Comparison of ENCODE assay signal across 14 cellular contexts in genomic region chr20:3677733-3678132, GRCh38. TPM values are rescaled to one million over a fixed set of nuclear protein-coding genes. Genes with fewer than 3 reads are reported as not detected.
DNase-seq lines count a peak whose midpoint lies in the region; ATAC-seq and TF ChIP-seq lines count a peak whose summit lies in the region.
"Had no signal": no experiment of that assay in that cellular context is flagged by ENCODE, and none has a peak within 500 bp of the region (broad histone marks: within the 10 kb centered on the region; RNA-seq: fewer than 3 reads in every experiment).

No MANE protein-coding gene starts in this region.

- in situ Hi-C loops in astrocyte of the cerebellum (cut with HindIII; ENCODE audit: low sequenced_read_pairs), result no loop called here
- in situ Hi-C loops in HAP-1 (cut with MboI; ENCODE audit: low sequenced_read_pairs), result loop anchor here (5.0 kb wide), 1 partner anchor 35 kb away; the partner anchor contains the start of gene SIGLEC1

- H3K9me3 ChIP-seq in osteoblast (ENCODE audit: low read depth, low read length) (no peaks in the 10 kb centered on the region), HAP-1 (no peaks in the 10 kb centered on the region)
- H3K9me3 ChIP-seq: body of pancreas had no signal

- DNase-seq in AG10803 (ENCODE audit: low read depth) (peak; percentile 70), astrocyte of the cerebellum (ENCODE audit: low read depth) (peak; percentile 16), Right ventricle myocardium superior (peak; percentile 70), osteocyte (ENCODE audit: extremely low spot score, unreplicated experiment) (no peak), NCI-H1694 (lab: John Stamatoyannopoulos, UW) (no peak), osteoblast (ENCODE audit: insufficient read length, low spot score, missing footprints) (no peak), HAP-1 (ENCODE audit: low spot score in 2 of 2) (no peak)
- no peak for DNase-seq in activated CD4-positive, CD25-positive, alpha-beta regulatory T cell treated with anti-CD3 and anti-CD28 coated beads, Interleukin-2, amount 50 U/mL, for 72 hours
- DNase-seq: activated T-cell treated with anti-CD3 and anti-CD28 coated beads, Interleukin-2, amount 50 U/mL, for 72 hours; body of pancreas; endodermal cell; naive B cell had no signal

- no peak for ATAC-seq in Right ventricle myocardium superior (ENCODE audit: poor library complexity)
- ATAC-seq: activated CD4-positive, CD25-positive, alpha-beta regulatory T cell treated with anti-CD3 and anti-CD28 coated beads, Interleukin-2, amount 50 U/mL, for 24 hours; activated T-cell treated with anti-CD3 and anti-CD28 coated beads, Interleukin-2, amount 50 U/mL, for 72 hours; body of pancreas had no signal

- H3K4me3 ChIP-seq in AG10803 (ENCODE audit: low read length) (peak overlapping the region; percentile 28; the same call in 1 of the 2 replicates), astrocyte of the cerebellum (ENCODE audit: low read depth, low read length) (no peak overlapping the region), osteoblast (ENCODE audit: insufficient read depth, low read length) (no peak overlapping the region), HAP-1 (no peak overlapping the region)
- H3K4me3 ChIP-seq: body of pancreas had no signal

- peaks cover 52% of the 10 kb centered on the region for H3K4me1 Mint-ChIP-seq in osteocyte (ENCODE audit: unreplicated experiment)

- peaks cover 10% of the 10 kb centered on the region for H3K4me1 ChIP-seq in osteoblast (ENCODE audit: insufficient read depth, low read length)
- no peaks in the 10 kb centered on the region for H3K4me1 ChIP-seq in HAP-1

- H3K4me2 ChIP-seq in osteoblast (ENCODE audit: insufficient read depth, low read length), result no peak overlapping the region

- no peaks in the 10 kb centered on the region for H3K36me3 Mint-ChIP-seq in osteocyte (ENCODE audit: unreplicated experiment)
- H3K36me3 Mint-ChIP-seq: naive B cell had no signal

- no peak overlapping the region for H2AFZ ChIP-seq in osteoblast (ENCODE audit: low read length)

- H3K79me2 ChIP-seq in osteoblast (ENCODE audit: insufficient read depth, low read length), result no peaks in the 10 kb centered on the region

- H3K4me3 Mint-ChIP-seq in osteocyte (ENCODE audit: unreplicated experiment), result no peak overlapping the region
- H3K4me3 Mint-ChIP-seq: activated T-cell treated with anti-CD3 and anti-CD28 coated beads, Interleukin-2, amount 50 U/mL, for 72 hours; endodermal cell had no signal

- intact Hi-C loops in Right ventricle myocardium superior (cut with DNase I), result loop anchor here (2.0 to 10.0 kb wide), 3 partner anchors 33 to 397 kb away; no protein-coding TSS in a partner anchor

- H3K36me3 ChIP-seq in osteoblast (ENCODE audit: insufficient read depth, low read length) (no peaks in the 10 kb centered on the region), HAP-1 (replicated peaks) (no peaks in the 10 kb centered on the region)

- no peaks in the 10 kb centered on the region for H4K20me1 ChIP-seq in osteoblast (ENCODE audit: insufficient read depth, low read length)

- TF ChIP-seq CTCF in AG10803 (conservative IDR thresholded peaks at IDR 0.05; ENCODE audit: low read length) (no peak), astrocyte of the cerebellum (IDR thresholded peaks at IDR 0.05; ENCODE audit: low read depth, low read length, missing control alignments) (no peak), osteocyte (IDR thresholded peaks at IDR 0.05) (no peak), osteoblast (IDR thresholded peaks at IDR 0.05; ENCODE audit: extremely low read depth, low read depth, low read length) (no peak)

- H3K27me3 Mint-ChIP-seq in osteocyte (ENCODE audit: unreplicated experiment), result peaks cover 10% of the 10 kb centered on the region

- peaks cover 25% of the 10 kb centered on the region for H3K27me3 ChIP-seq in osteoblast (ENCODE audit: insufficient read depth, low read length)
- H3K27me3 ChIP-seq in HAP-1 (ENCODE audit: low read depth), result peaks cover 33% of the 10 kb centered on the region

- peak overlapping the region; percentile 82 for H3K27ac Mint-ChIP-seq in osteocyte (ENCODE audit: unreplicated experiment)
- H3K27ac Mint-ChIP-seq: activated T-cell treated with anti-CD3 and anti-CD28 coated beads, Interleukin-2, amount 50 U/mL, for 72 hours; endodermal cell; naive B cell had no signal

- H3K27ac ChIP-seq in osteoblast (ENCODE audit: low read depth, low read length), result no peak overlapping the region
- H3K27ac ChIP-seq: body of pancreas, SK-N-MC had no signal

- H3K9me3 Mint-ChIP-seq in osteocyte (ENCODE audit: unreplicated experiment), result no peaks in the 10 kb centered on the region
- H3K9me3 Mint-ChIP-seq: activated T-cell treated with anti-CD3 and anti-CD28 coated beads, Interleukin-2, amount 50 U/mL, for 72 hours; endodermal cell; naive B cell had no signal

RNA-seq across cellular contexts. Expression of gene ADAM33, which starts 4.1 kb away (rescaled TPM):
- total RNA-seq in Right ventricle myocardium superior (12.6 TPM), osteocyte (32.0 and 34.7 TPM in 2 replicates), osteoblast (3.5 and 11.2 TPM in 2 replicates)
- total RNA-seq: activated T-cell treated with anti-CD3 and anti-CD28 coated beads, Interleukin-2, amount 50 U/mL, for 72 hours had no signal

RNA-seq across cellular contexts. Expression of gene GFRA4, which starts 14.5 kb away (rescaled TPM):
- total RNA-seq in Right ventricle myocardium superior (not detected), osteocyte (not detected in 2 replicates), osteoblast (not detected in 2 replicates)
- total RNA-seq: activated T-cell treated with anti-CD3 and anti-CD28 coated beads, Interleukin-2, amount 50 U/mL, for 72 hours; body of pancreas; endodermal cell had no signal

RNA-seq across cellular contexts. Expression of gene SIGLEC1, which starts 34.7 kb away (rescaled TPM):
- total RNA-seq in Right ventricle myocardium superior (9.6 TPM), osteocyte (0.21 TPM in 2 replicates), osteoblast (under 0.01 TPM in 1 of 2 replicates, not detected in the other)
- total RNA-seq: endodermal cell had no signal

RNA-seq across cellular contexts. Expression of gene HSPA12B, which starts 54.8 kb away (rescaled TPM):
- total RNA-seq in Right ventricle myocardium superior (16.6 TPM), osteocyte (not detected in 2 replicates), osteoblast (not detected in 2 replicates)
- total RNA-seq: activated T-cell treated with anti-CD3 and anti-CD28 coated beads, Interleukin-2, amount 50 U/mL, for 72 hours had no signal

Comparison
In these comparisons a context has a peak if more than half of its experiments do, and no peak if none do; other contexts are left out.
1. DNase-seq: peak in AG10803 (single experiment), astrocyte of the cerebellum (single experiment) and Right ventricle myocardium superior (single experiment); none in osteocyte (single experiment), NCI-H1694 (single experiment), osteoblast (single experiment), activated CD4-positive, CD25-positive, alpha-beta regulatory T cell treated with anti-CD3 and anti-CD28 coated beads, Interleukin-2, amount 50 U/mL, for 72 hours (single experiment) and HAP-1 (0 of 2).